In genomic region chr15:65309882-65310418, GRCh38 we compare ENCODE assay signal across 24 cellular contexts. TPM values are rescaled to one million over a fixed set of nuclear protein-coding genes. Genes with fewer than 3 reads are reported as not detected.
DNase-seq lines count a peak whose midpoint lies in the region; ATAC-seq, FAIRE-seq and TF ChIP-seq lines count a peak whose summit lies in the region.
"Had no signal": no experiment of that assay in that cellular context is flagged by ENCODE, and none has a peak within 500 bp of the region (broad histone marks: within the 10 kb centered on the region; RNA-seq: fewer than 3 reads in every experiment).

No MANE protein-coding gene starts in this region.

- TF ChIP-seq CTCF in HEK293 (tag by site-specific recombination; IDR thresholded peaks at IDR 0.05) (no peak), hepatocyte (IDR thresholded peaks at IDR 0.05; ENCODE audit: poor library complexity) (no peak), neural progenitor cell (IDR thresholded peaks at IDR 0.05) (no peak)

- peaks cover 34% of the 10 kb centered on the region for H3F3A ChIP-seq in neural progenitor cell (ENCODE audit: low read depth)

- peak overlapping the region; percentile 14 for H2AFZ ChIP-seq in ACC112 (ENCODE audit: low read length, unreplicated experiment)
- H2AFZ ChIP-seq in hepatocyte = no peak overlapping the region
- peak overlapping the region; percentile 14 for H2AFZ ChIP-seq in neural progenitor cell (replicated peaks)

- H3K27me3 Mint-ChIP-seq in neural progenitor cell (ENCODE audit: insufficient read depth, low read depth) = peaks cover 2% of the 10 kb centered on the region
- H3K27me3 Mint-ChIP-seq: IgD-negative memory B cell had no signal

- CTCF ChIA-PET in HEK293 (lab: Yijun Ruan, JAX) = interaction anchor here (0.6 to 3.9 kb wide), 6 partner anchors 9 to 298 kb away, joined by 3 to 21 read pairs (median 10); no protein-coding TSS in a partner anchor

- H3K36me3 ChIP-seq in ACC112 (ENCODE audit: insufficient read depth, low read length) = no peaks in the 10 kb centered on the region
- H3K36me3 ChIP-seq in HEK293 (ENCODE audit: control insufficient read depth in 2 of 2, insufficient read depth in 1 of 2, low read length in 2 of 2) = no peaks in the 10 kb centered on the region
- no peaks in the 10 kb centered on the region for H3K36me3 ChIP-seq in hepatocyte (replicated peaks; ENCODE audit: insufficient read depth, low read depth)
- no peaks in the 10 kb centered on the region for H3K36me3 ChIP-seq in neural progenitor cell
- no peaks in the 10 kb centered on the region for H3K36me3 ChIP-seq in small intestine (ENCODE audit: control insufficient read depth in 2 of 2, insufficient read depth in 2 of 2, low read length in 2 of 2)
- H3K36me3 ChIP-seq: pancreas, tibial artery had no signal

- WGBS in hepatocyte (ENCODE audit: low lambda C conversion rate, missing lambda C conversion rate) = 65% methylated on average over 12 of the region's 12 CpGs
- WGBS in small intestine, 3 donors = 77 to 86% (median 81%) methylated on average over 11 to 12 of the region's 12 CpGs

- DNase-seq in hepatocyte (ENCODE audit: low spot score) (no peak), neural progenitor cell (ENCODE audit: low spot score) (no peak), SKM-1 (lab: John Stamatoyannopoulos, UW; ENCODE audit: unreplicated experiment) (no peak), T1000 (lab: John Stamatoyannopoulos, UW) (no peak), small intestine (no peak)
- DNase-seq: activated CD4-positive, alpha-beta T cell treated with anti-CD3 and anti-CD28 coated beads for 36 hours; activated naive CD4-positive, alpha-beta T cell; CD8-positive, alpha-beta memory T cell; DMS79 treated with DMSO at 0.1 percent for 48 hours; GOT3; NCI-H1694 treated with DMSO at 0.1 percent for 48 hours; NCI-H446 treated with DMSO at 0.1 percent for 48 hours; NK-92 treated with Interleukin-12 subunit alpha and Interleukin-12 subunit beta, amount 100 ng/mL, for 24 hours; pancreas; RPMI8226; stimulated activated CD4-positive, alpha-beta T cell treated with anti-CD3 and anti-CD28 coated beads, Interleukin-12 subunit alpha, Interleukin-12 subunit beta, amount 100 ng/mL, for 4 hours; tibial artery had no signal

- POLR2A ChIA-PET in HEK293 (lab: Yijun Ruan, JAX) = interaction anchor here (1.1 kb wide), 1 partner anchor 11 kb away, joined by 7 read pairs; no protein-coding TSS in a partner anchor

- peak overlapping the region; percentile 98 for H3K27ac Mint-ChIP-seq in neural progenitor cell
- H3K27ac Mint-ChIP-seq: activated CD4-positive, alpha-beta T cell treated with anti-CD3 and anti-CD28 coated beads for 36 hours; CD8-positive, alpha-beta memory T cell had no signal

- no peak overlapping the region for H3K9ac ChIP-seq in neural progenitor cell

- no peak overlapping the region for H3K4me3 Mint-ChIP-seq in neural progenitor cell
- H3K4me3 Mint-ChIP-seq: activated CD4-positive, alpha-beta T cell treated with anti-CD3 and anti-CD28 coated beads for 36 hours; CD8-positive, alpha-beta memory T cell; IgD-negative memory B cell had no signal

- peaks cover 44% of the 10 kb centered on the region for H3K4me1 Mint-ChIP-seq in neural progenitor cell

- no peaks in the 10 kb centered on the region for H3K9me3 Mint-ChIP-seq in neural progenitor cell
- H3K9me3 Mint-ChIP-seq: CD8-positive, alpha-beta memory T cell; IgD-negative memory B cell had no signal

- H3K27me3 ChIP-seq in ACC112 (ENCODE audit: insufficient read depth, low read length) (no peaks in the 10 kb centered on the region), hepatocyte (no peaks in the 10 kb centered on the region), neural progenitor cell (no peaks in the 10 kb centered on the region), small intestine (ENCODE audit: control insufficient read depth in 2 of 2, insufficient read depth in 2 of 2, low read length in 2 of 2) (no peaks in the 10 kb centered on the region)
- H3K27me3 ChIP-seq: pancreas, tibial artery had no signal

- H3K4me3 ChIP-seq in ACC112 (ENCODE audit: low read depth, low read length) (no peak overlapping the region), HEK293 (ENCODE audit: low read depth, low read length) (no peak overlapping the region), hepatocyte (no peak overlapping the region), neural progenitor cell (no peak overlapping the region), small intestine (ENCODE audit: low read depth in 1 of 2, low read length in 2 of 2) (no peak overlapping the region)
- H3K4me3 ChIP-seq: pancreas, tibial artery had no signal

- H4K20me1 ChIP-seq in hepatocyte (ENCODE audit: insufficient read depth, poor library complexity, severe bottlenecking) (no peaks in the 10 kb centered on the region), neural progenitor cell (ENCODE audit: low read depth) (no peaks in the 10 kb centered on the region)

- H3K36me3 Mint-ChIP-seq in neural progenitor cell = no peaks in the 10 kb centered on the region
- H3K36me3 Mint-ChIP-seq: CD8-positive, alpha-beta memory T cell; IgD-negative memory B cell had no signal

- no peak for FAIRE-seq in small intestine (lab: Jason Lieb, UNC)
- FAIRE-seq: colon, pancreas had no signal

- no peaks in the 10 kb centered on the region for H3K9me2 ChIP-seq in hepatocyte (replicated peaks; ENCODE audit: insufficient read depth)

- H3K79me2 ChIP-seq in ACC112 (ENCODE audit: control insufficient read depth, insufficient read depth, low read length, unreplicated experiment) (no peaks in the 10 kb centered on the region), hepatocyte (no peaks in the 10 kb centered on the region), neural progenitor cell (ENCODE audit: low read depth) (no peaks in the 10 kb centered on the region)

- H3K4me2 ChIP-seq in hepatocyte = no peak overlapping the region
- H3K4me2 ChIP-seq in neural progenitor cell = no peak overlapping the region

- H3K9me3 ChIP-seq in HEK293 (ENCODE audit: control insufficient read depth, insufficient read depth, low read depth, low read length) (no peaks in the 10 kb centered on the region), hepatocyte (ENCODE audit: low read depth) (no peaks in the 10 kb centered on the region), neural progenitor cell (ENCODE audit: low read depth) (no peaks in the 10 kb centered on the region), small intestine (ENCODE audit: control insufficient read depth, low read depth) (no peaks in the 10 kb centered on the region)
- H3K9me3 ChIP-seq: pancreas, tibial artery had no signal

- H3K27ac ChIP-seq in ACC112 (ENCODE audit: low read depth, low read length) (no peak overlapping the region), HEK293 (ENCODE audit: extremely low read depth, low read depth, low read length) (no peak overlapping the region; the same call in 1 of the 2 replicates), hepatocyte (peak overlapping the region; percentile 4), neural progenitor cell (no peak overlapping the region), small intestine (ENCODE audit: low read depth in 1 of 2, low read length in 1 of 2) (peak overlapping the region in 1 of 2 donors; percentile 42)
- H3K27ac ChIP-seq: pancreas, tibial artery had no signal

- H3K4me1 ChIP-seq in ACC112 (ENCODE audit: control insufficient read depth, insufficient read depth, low read length, unreplicated experiment) (no peaks in the 10 kb centered on the region), HEK293 (ENCODE audit: control insufficient read depth, insufficient read depth, low read length) (peaks cover 5% of the 10 kb centered on the region; the same call in 1 of the 2 replicates), hepatocyte (ENCODE audit: insufficient read depth) (peaks cover 2% of the 10 kb centered on the region), neural progenitor cell (peaks cover 12% of the 10 kb centered on the region), small intestine (ENCODE audit: control insufficient read depth in 2 of 2, insufficient read depth in 1 of 2, low read depth in 1 of 2, low read length in 1 of 2) (no peaks in the 10 kb centered on the region)
- H3K4me1 ChIP-seq: pancreas had no signal

- ATAC-seq in GM19324 (IDR thresholded peaks at IDR 0.05; ENCODE audit: low FRiP score, unreplicated experiment) = no peak
- ATAC-seq: activated CD4-positive, alpha-beta T cell treated with anti-CD3 and anti-CD28 coated beads for 36 hours; left lobe of liver; pancreas had no signal

TF ChIP-seq in HEK293, 187 proteins besides CTCF, POLR2A, EP300 and RAD21:
- TF ChIP-seq ZIC2 (tag by site-specific recombination; IDR thresholded peaks at IDR 0.05) (peak; percentile 90), ZNF623 (tag by site-specific recombination; IDR thresholded peaks at IDR 0.05) (no peak)

RNA-seq across cellular contexts. Expression of gene RNU5B-1, which starts 5.5 kb away (rescaled TPM):
- not detected in 2 replicates for total RNA-seq in hepatocyte
- polyA plus RNA-seq in hepatocyte = not detected in 2 replicates
- total RNA-seq in neural progenitor cell (ENCODE audit: low replicate concordance) = not detected in 2 replicates
- polyA plus RNA-seq in small intestine = not detected
- total RNA-seq: activated CD4-positive, alpha-beta T cell treated with anti-CD3 and anti-CD28 coated beads for 36 hours; CD8-positive, alpha-beta memory T cell; left lobe of liver had no signal
- polyA plus RNA-seq: aorta; CD8-positive, alpha-beta memory T cell; IgD-negative memory B cell; pancreas had no signal

RNA-seq across cellular contexts. Expression of gene RNU5A-1, which starts 14.1 kb away (rescaled TPM):
- total RNA-seq in hepatocyte (not detected in 2 replicates), neural progenitor cell (ENCODE audit: low replicate concordance) (not detected in 2 replicates)
- polyA plus RNA-seq in hepatocyte (not detected in 2 replicates), small intestine (not detected)
- total RNA-seq: activated CD4-positive, alpha-beta T cell treated with anti-CD3 and anti-CD28 coated beads for 36 hours; aorta; CD8-positive, alpha-beta memory T cell; left lobe of liver; pancreas had no signal
- polyA plus RNA-seq: aorta; CD8-positive, alpha-beta memory T cell; IgD-negative memory B cell; pancreas had no signal

RNA-seq across cellular contexts. Expression of gene PARP16, which starts 23.3 kb away (rescaled TPM):
- 9.3 and 13.2 TPM in 2 replicates for total RNA-seq in hepatocyte
- polyA plus RNA-seq in hepatocyte = 16.0 and 19.7 TPM in 2 replicates
- 5.7 and 9.4 TPM in 2 replicates for total RNA-seq in neural progenitor cell (ENCODE audit: low replicate concordance)
- polyA plus RNA-seq in small intestine = 1 to 10 TPM; 6.5 to 9.0 (median 8.9) TPM
